ENCODE assay signal across 1 cellular context in genomic region chr19:51926784-51927741, GRCh38.
TF ChIP-seq lines count a peak whose summit lies in the region.

TSS of gene ZNF613 (plus strand) at chr19:51927472. CDS start at chr19:51936221, 8,749 bp downstream.

TF ChIP-seq in HepG2, 621 proteins besides CTCF, POLR2A, EP300 and RAD21 (continued from another document and continues in another):
- TF ChIP-seq ZSCAN25 (CRISPR knock-in tag; IDR thresholded peaks at IDR 0.05) (peak; percentile 54; the same call in 1 of the 2 replicates), MED13 (CRISPR knock-in tag; IDR thresholded peaks at IDR 0.05) (no peak), POGK (CRISPR knock-in tag; conservative IDR thresholded peaks at IDR 0.05) (no peak; the same call in 1 of the 2 replicates), ZHX2 (IDR thresholded peaks at IDR 0.05; ENCODE audit: low read depth) (peak; percentile 60; the same call in 1 of the 2 replicates), ZHX2 (CRISPR knock-in tag; IDR thresholded peaks at IDR 0.05; ENCODE audit: borderline replicate concordance) (no peak), FOXM1 (CRISPR knock-in tag; IDR thresholded peaks at IDR 0.05) (no peak), ZNF230 (CRISPR knock-in tag; IDR thresholded peaks at IDR 0.05) (no peak), MED1 (CRISPR knock-in tag; IDR thresholded peaks at IDR 0.05) (no peak), ZNF879 (CRISPR knock-in tag; IDR thresholded peaks at IDR 0.05) (no peak), ZNF281 (CRISPR knock-in tag; IDR thresholded peaks at IDR 0.05; ENCODE audit: borderline replicate concordance) (peak; percentile 70; the same call in 1 of the 2 replicates), ZNF775 (CRISPR knock-in tag; IDR thresholded peaks at IDR 0.05; ENCODE audit: borderline replicate concordance) (0 out of 2 replicates have a peak, but pooled peaks have one; percentile 31), ZNF432 (CRISPR knock-in tag; IDR thresholded peaks at IDR 0.05; ENCODE audit: borderline replicate concordance) (no peak), STAT6 (CRISPR knock-in tag; IDR thresholded peaks at IDR 0.05; ENCODE audit: borderline replicate concordance) (peak; percentile 76; the same call in 1 of the 2 replicates), SUZ12 (IDR thresholded peaks at IDR 0.05; ENCODE audit: low read depth, low read length) (no peak), ZFX (CRISPR knock-in tag; IDR thresholded peaks at IDR 0.05; ENCODE audit: low read depth) (peak; percentile 71), KDM2A (CRISPR knock-in tag; IDR thresholded peaks at IDR 0.05; ENCODE audit: borderline replicate concordance, low read depth) (peak; percentile 88), ZNF770 (CRISPR knock-in tag; IDR thresholded peaks at IDR 0.05) (no peak; the same call in 1 of the 2 replicates), SIX4 (CRISPR knock-in tag; IDR thresholded peaks at IDR 0.05) (no peak), ZUFSP (CRISPR knock-in tag; IDR thresholded peaks at IDR 0.05; ENCODE audit: borderline replicate concordance) (no peak), PCBP2 (optimal IDR thresholded peaks at IDR 0.05; ENCODE audit: low read depth, low read length, poor library complexity, severe bottlenecking) (no peak), CENPT (CRISPR knock-in tag; IDR thresholded peaks at IDR 0.05; ENCODE audit: low read depth) (no peak), MYC (CRISPR knock-in tag; IDR thresholded peaks at IDR 0.05; ENCODE audit: borderline replicate concordance) (no peak), KLF16 (CRISPR knock-in tag; IDR thresholded peaks at IDR 0.05) (peak; percentile 41; a peak in 1 of 4 replicates), TBX2 (CRISPR knock-in tag; IDR thresholded peaks at IDR 0.05; ENCODE audit: borderline replicate concordance) (no peak), RFX5 (IDR thresholded peaks at IDR 0.05; ENCODE audit: low read depth, low read length) (no peak), XRCC5 (optimal IDR thresholded peaks at IDR 0.05; ENCODE audit: low read length) (peak; percentile 90), ZNF777 (CRISPR knock-in tag; IDR thresholded peaks at IDR 0.05) (peak; percentile 73; the same call in 1 of the 2 replicates), ZNF577 (CRISPR knock-in tag; IDR thresholded peaks at IDR 0.05; ENCODE audit: borderline replicate concordance, low read depth) (no peak), ZNF160 (CRISPR knock-in tag; IDR thresholded peaks at IDR 0.05) (no peak), EZH2 (conservative IDR thresholded peaks at IDR 0.05; ENCODE audit: low read depth, low read length) (no peak), ZNF639 (CRISPR knock-in tag; conservative IDR thresholded peaks at IDR 0.05) (no peak), SCMH1 (CRISPR knock-in tag; IDR thresholded peaks at IDR 0.05; ENCODE audit: borderline replicate concordance) (no peak), ZFY (CRISPR knock-in tag; IDR thresholded peaks at IDR 0.05) (peak; percentile 64), ZBTB34 (CRISPR knock-in tag; IDR thresholded peaks at IDR 0.05) (0 out of 2 replicates have a peak, but pooled peaks have one; percentile 30), MATR3 (CRISPR knock-in tag; IDR thresholded peaks at IDR 0.05) (no peak), GFI1 (CRISPR knock-in tag; IDR thresholded peaks at IDR 0.05; ENCODE audit: borderline replicate concordance) (0 out of 2 replicates have a peak, but pooled peaks have one; percentile 26), FOXK1 (CRISPR knock-in tag; IDR thresholded peaks at IDR 0.05; ENCODE audit: borderline replicate concordance, low read depth) (peak; percentile 47; the same call in 1 of the 2 replicates), FLYWCH1 (CRISPR knock-in tag; IDR thresholded peaks at IDR 0.05) (no peak), CAMTA2 (CRISPR knock-in tag; IDR thresholded peaks at IDR 0.05; ENCODE audit: borderline replicate concordance) (no peak), CHD4 (IDR thresholded peaks at IDR 0.05; ENCODE audit: borderline replicate concordance, low read length) (peak; percentile 69; the same call in 1 of the 2 replicates), SRSF4 (IDR thresholded peaks at IDR 0.05; ENCODE audit: low read depth, low read length, poor library complexity, severe bottlenecking) (no peak), ZNF430 (CRISPR knock-in tag; IDR thresholded peaks at IDR 0.05) (no peak)
